In genomic region chr14:53683229-53683628, GRCh38 we compare ENCODE assay signal across 13 cellular contexts.
"Had no signal": no experiment of that assay in that cellular context is flagged by ENCODE, and none has a peak within 500 bp of the region (broad histone marks: within the 10 kb centered on the region; RNA-seq: fewer than 3 reads in every experiment).

No MANE protein-coding gene starts in this region.

- ATAC-seq: lower lobe of right lung, sciatic nerve had no signal

- H3K36me3 ChIP-seq: lower lobe of right lung, neural progenitor cell, ovary, suprapubic skin had no signal

- H3K4me3 ChIP-seq: lower lobe of right lung, neural progenitor cell, ovary, suprapubic skin had no signal

- DNase-seq: activated CD4-positive, alpha-beta T cell treated with anti-CD3 and anti-CD28 coated beads, Interleukin-2, amount 10 ng/mL, durations not matched to agents 7 days and 5 days; activated gamma-delta T cell treated with Interleukin-2 at 50 U/mL for 16 hours; amniotic stem cell; central memory CD4-positive, alpha-beta T cell; cortex of kidney; effector CD4-positive, alpha-beta T cell; glutamatergic neuron; lower lobe of right lung; ovary; trophoblast cell had no signal

- H3K27me3 ChIP-seq: neural progenitor cell, suprapubic skin had no signal
